Comparison of ENCODE assay signal across 9 cellular contexts in genomic region chr13:100203696-100204367, GRCh38.
DNase-seq lines count a peak whose midpoint lies in the region; ATAC-seq and TF ChIP-seq lines count a peak whose summit lies in the region.
"Had no signal": no experiment of that assay in that cellular context is flagged by ENCODE, and none has a peak within 500 bp of the region (broad histone marks: within the 10 kb centered on the region; RNA-seq: fewer than 3 reads in every experiment).

No MANE protein-coding gene starts in this region.

- no peaks in the 10 kb centered on the region for H3K27me3 ChIP-seq in fibroblast of lung (ENCODE audit: control insufficient read depth, insufficient read depth, low read length)

- H2AFZ ChIP-seq in fibroblast of lung (ENCODE audit: low read length), result no peak overlapping the region

- H3K9me3 ChIP-seq in fibroblast of lung (ENCODE audit: control insufficient read depth, insufficient read depth, low read depth, low read length), result no peaks in the 10 kb centered on the region

- H3K9ac ChIP-seq in fibroblast of lung (ENCODE audit: insufficient read depth, low read length), result no peak overlapping the region

- ATAC-seq in GM19351 (IDR thresholded peaks at IDR 0.05; ENCODE audit: unreplicated experiment), result peak; percentile 66
- ATAC-seq in GM18520 (IDR thresholded peaks at IDR 0.05; ENCODE audit: unreplicated experiment), result no peak
- ATAC-seq in HG02759 (IDR thresholded peaks at IDR 0.05; ENCODE audit: unreplicated experiment), result no peak

- H3K4me3 ChIP-seq in NB4 (ENCODE audit: low read depth, low read length) (no peak overlapping the region), fibroblast of lung (replicated peaks in 1 of 4; ENCODE audit: control extremely low read depth in 1 of 4, insufficient read depth in 1 of 4, low read depth in 3 of 4, low read length in 4 of 4) (no peak overlapping the region)

- TF ChIP-seq CTCF in NB4 (IDR thresholded peaks at IDR 0.05; ENCODE audit: low read depth, low read length) (no peak), fibroblast of lung (conservative IDR thresholded peaks at IDR 0.05 in 1 of 2, IDR thresholded peaks at IDR 0.05 in 1 of 2; ENCODE audit: low read depth in 1 of 2, low read length in 2 of 2) (no peak)

- DNase-seq in AG20443 (ENCODE audit: low spot score) (peak; percentile 34), NB4 (ENCODE audit: low read depth) (peak; percentile 63), fibroblast of lung (ENCODE audit: low read depth in 2 of 2) (peak; percentile 39 to 89), NCI-H2171 (lab: John Stamatoyannopoulos, UW) (no peak)
- no peak for DNase-seq in stimulated activated CD8-positive, alpha-beta memory T cell treated with anti-CD3 and anti-CD28 coated beads, Interleukin-4, amount 100 ng/mL, for 48 hours
- DNase-seq: DMS79 had no signal

- H4K20me1 ChIP-seq in fibroblast of lung (ENCODE audit: control insufficient read depth, extremely low read depth, insufficient read depth, low read length), result no peaks in the 10 kb centered on the region

- no peaks in the 10 kb centered on the region for H3K79me2 ChIP-seq in fibroblast of lung (ENCODE audit: control insufficient read depth, insufficient read depth, low read length)

- peak overlapping the region; percentile 32 for H3K4me2 ChIP-seq in fibroblast of lung (ENCODE audit: extremely low read depth, insufficient read depth, low read length)

- TF ChIP-seq POLR2A in NB4 (IDR thresholded peaks at IDR 0.05; ENCODE audit: extremely low read depth, insufficient read length), result no peak

- H3K27ac ChIP-seq in fibroblast of lung (ENCODE audit: insufficient read depth, low read length), result no peak overlapping the region

- H3K4me1 ChIP-seq in fibroblast of lung (ENCODE audit: control insufficient read depth, extremely low read depth, insufficient read depth, low read length), result no peaks in the 10 kb centered on the region

- no peaks in the 10 kb centered on the region for H3K36me3 ChIP-seq in fibroblast of lung (ENCODE audit: control insufficient read depth, insufficient read depth, low read length)

Comparison
In these comparisons a context has a peak if more than half of its experiments do, and no peak if none do; other contexts are left out.
1. DNase-seq: peak in AG20443 (single experiment), NB4 (single experiment) and fibroblast of lung (2 of 2); none in stimulated activated CD8-positive, alpha-beta memory T cell treated with anti-CD3 and anti-CD28 coated beads, Interleukin-4, amount 100 ng/mL, for 48 hours (single experiment) and NCI-H2171 (single experiment).